Comparison of ENCODE assay signal across 16 cellular contexts in genomic region chr5:144248015-144248414, GRCh38.
A peak's percentile ranks its signal among the peaks of the same experiment; 100 is the strongest.
DNase-seq lines count a peak whose midpoint lies in the region; ATAC-seq, FAIRE-seq and TF ChIP-seq lines count a peak whose summit lies in the region.
"Had no signal": no experiment of that assay in that cellular context is flagged by ENCODE, and none has a peak within 500 bp of the region (broad histone marks: within the 10 kb centered on the region; RNA-seq: fewer than 3 reads in every experiment).

No MANE protein-coding gene starts in this region.

- peak overlapping the region; percentile 71 for H3K27ac ChIP-seq in KMS-11
- H3K27ac ChIP-seq in GM12878 (ENCODE audit: control insufficient read depth, insufficient read depth): no peak overlapping the region
- H3K27ac ChIP-seq in mesendoderm (ENCODE audit: low read depth, low read length): no peak overlapping the region
- H3K27ac ChIP-seq in tibial artery: no peak overlapping the region
- H3K27ac ChIP-seq in upper lobe of left lung: no peak overlapping the region

- H3K4ac ChIP-seq in mesendoderm (ENCODE audit: low read depth, low read length): no peak overlapping the region

- H3K79me2 ChIP-seq in KMS-11 (ENCODE audit: insufficient read depth, low read depth): no peaks in the 10 kb centered on the region
- H3K79me2 ChIP-seq in GM12878 (ENCODE audit: control insufficient read depth, insufficient read depth, low read length): no peaks in the 10 kb centered on the region
- H3K79me2 ChIP-seq in mesendoderm (ENCODE audit: control insufficient read depth, insufficient read depth, low read length): no peaks in the 10 kb centered on the region

- H3K27ac Mint-ChIP-seq in stimulated activated naive CD8-positive, alpha-beta T cell treated with anti-CD3 and anti-CD28 coated beads, Interleukin-15, amount 100 ng/mL, for 72 hours: no peak overlapping the region
- H3K27ac Mint-ChIP-seq: B cell; CD4-positive, alpha-beta T cell had no signal

- DNase-seq in H7: peak; percentile 4
- no peak for DNase-seq in GM12878 (ENCODE audit: low read depth, low spot score)
- DNase-seq in mesendoderm: peak; percentile 26
- DNase-seq in tibial artery: no peak
- DNase-seq in stimulated activated naive CD8-positive, alpha-beta T cell treated with anti-CD3 and anti-CD28 coated beads, Interleukin-15, amount 100 ng/mL, for 72 hours: no peak
- DNase-seq in upper lobe of left lung: no peak
- DNase-seq: C1 segment of cervical spinal cord; Calu3; CD4-positive, alpha-beta T cell; DMS 273 treated with DMSO at 0.1 percent for 48 hours; IMR-90 had no signal

- FAIRE-seq in GM12878 (lab: Jason Lieb, UNC): no peak
- FAIRE-seq: A204.1, GM18507 had no signal

- H3K18ac ChIP-seq in mesendoderm (ENCODE audit: low read length): no peak overlapping the region

- H2BK5ac ChIP-seq in mesendoderm (ENCODE audit: low read length): no peak overlapping the region

- no peaks in the 10 kb centered on the region for H3K9me3 Mint-ChIP-seq in stimulated activated naive CD8-positive, alpha-beta T cell treated with anti-CD3 and anti-CD28 coated beads, Interleukin-15, amount 100 ng/mL, for 72 hours
- H3K9me3 Mint-ChIP-seq: CD4-positive, alpha-beta T cell had no signal

- TF ChIP-seq EP300 in GM12878 (IDR thresholded peaks at IDR 0.05; ENCODE audit: borderline replicate concordance in 1 of 2, control insufficient read depth in 1 of 2, low read depth in 2 of 2, low read length in 2 of 2): no peak
- no peak for TF ChIP-seq EP300 in upper lobe of left lung (IDR thresholded peaks at IDR 0.05)

- H4K20me1 ChIP-seq in KMS-11 (ENCODE audit: insufficient read depth): no peaks in the 10 kb centered on the region
- no peaks in the 10 kb centered on the region for H4K20me1 ChIP-seq in GM12878 (ENCODE audit: control insufficient read depth, insufficient read depth)

- H3K79me1 ChIP-seq in mesendoderm (ENCODE audit: low read length): no peaks in the 10 kb centered on the region

- no peaks in the 10 kb centered on the region for H3K4me1 Mint-ChIP-seq in stimulated activated naive CD8-positive, alpha-beta T cell treated with anti-CD3 and anti-CD28 coated beads, Interleukin-15, amount 100 ng/mL, for 72 hours
- H3K4me1 Mint-ChIP-seq: B cell had no signal

- TF ChIP-seq CTCF in KMS-11 (conservative IDR thresholded peaks at IDR 0.05; ENCODE audit: low read depth, low read length) (no peak; the same call in 1 of the 2 replicates), GM12878 (IDR thresholded peaks at IDR 0.05 in 2 of 3, conservative IDR thresholded peaks at IDR 0.05 in 1 of 3; ENCODE audit: control insufficient read depth in 2 of 3, extremely low read depth in 1 of 3, insufficient read depth in 1 of 3, low read depth in 3 of 3, low read length in 3 of 3) (no peak), tibial artery (IDR thresholded peaks at IDR 0.05) (no peak), upper lobe of left lung (IDR thresholded peaks at IDR 0.05) (no peak)

- SMC1A ChIA-PET in GM12878 (lab: Charles Lee; ENCODE audit: uncharacterized antibody, unreplicated experiment): no interaction called here

- no peak overlapping the region for H3K4me3 Mint-ChIP-seq in stimulated activated naive CD8-positive, alpha-beta T cell treated with anti-CD3 and anti-CD28 coated beads, Interleukin-15, amount 100 ng/mL, for 72 hours
- H3K4me3 Mint-ChIP-seq: B cell; CD4-positive, alpha-beta T cell had no signal

- no peak overlapping the region for H2BK15ac ChIP-seq in mesendoderm (replicated peaks; ENCODE audit: low read depth)

- H2BK120ac ChIP-seq in mesendoderm (ENCODE audit: low read depth, low read length): no peak overlapping the region

- no peak overlapping the region for H4K5ac ChIP-seq in mesendoderm (ENCODE audit: low read length)

- no peak overlapping the region for H4K8ac ChIP-seq in mesendoderm (ENCODE audit: low read depth, low read length)

- 0 out of 2 replicates have a peak, but pooled peaks have one; percentile 2 for TF ChIP-seq RAD21 in GM12878 (IDR thresholded peaks at IDR 0.05; ENCODE audit: insufficient read depth, low read depth, low read length)

- no peak overlapping the region for H3K4me3 ChIP-seq in H7 (ENCODE audit: insufficient read depth, low read depth, low read length)
- H3K4me3 ChIP-seq in KMS-11 (IDR thresholded peaks at IDR 0.05; ENCODE audit: insufficient read depth, low read depth, low read length): no peak overlapping the region
- H3K4me3 ChIP-seq in GM12878: no peak overlapping the region
- no peak overlapping the region for H3K4me3 ChIP-seq in mesendoderm (ENCODE audit: low read length)
- no peak overlapping the region for H3K4me3 ChIP-seq in tibial artery
- no peak overlapping the region for H3K4me3 ChIP-seq in upper lobe of left lung

- H2AFZ ChIP-seq in KMS-11 (ENCODE audit: low read depth) (peak overlapping the region; percentile 47), GM12878 (ENCODE audit: control insufficient read depth, low read depth, low read length) (no peak overlapping the region)

- H3K23ac ChIP-seq in mesendoderm (ENCODE audit: low read length): no peak overlapping the region

- in situ Hi-C loops in GM12878 (cut with MboI): no loop called here

- intact Hi-C loops in GM12878 (cut with micrococcal nuclease; ENCODE audit: unreplicated experiment): no loop called here
- intact Hi-C loops in tibial artery (cut with DNase I; ENCODE audit: low total_unique reads): no loop called here

- no peaks in the 10 kb centered on the region for H3K27me3 ChIP-seq in H7 (ENCODE audit: control insufficient read depth, insufficient read depth, low read length)
- no peaks in the 10 kb centered on the region for H3K27me3 ChIP-seq in KMS-11 (ENCODE audit: insufficient read depth, low read depth)
- H3K27me3 ChIP-seq in GM12878 (replicated peaks in 1 of 2; ENCODE audit: control insufficient read depth in 2 of 2, insufficient read depth in 2 of 2, low read length in 1 of 2): no peaks in the 10 kb centered on the region; a peak in 1 of 4 replicates
- H3K27me3 ChIP-seq in mesendoderm (ENCODE audit: insufficient read depth, low read length, poor library complexity): no peaks in the 10 kb centered on the region
- H3K27me3 ChIP-seq in tibial artery: no peaks in the 10 kb centered on the region
- H3K27me3 ChIP-seq in upper lobe of left lung: no peaks in the 10 kb centered on the region

- ATAC-seq in GM12878 (no peak), upper lobe of left lung (ENCODE audit: low FRiP score in 2 of 2) (no peak), GM21526 (IDR thresholded peaks at IDR 0.05; ENCODE audit: low FRiP score, unreplicated experiment) (no peak)
- ATAC-seq in stimulated activated naive CD8-positive, alpha-beta T cell treated with anti-CD3 and anti-CD28 coated beads, Interleukin-15, amount 100 ng/mL, for 72 hours: no peak

- BruUV-seq in GM12878 (replicated peaks; lab: Mats Ljungman, UMichigan): no TSS peak

- no peak overlapping the region for H2AK5ac ChIP-seq in mesendoderm (ENCODE audit: low read length)

- H3K4me1 ChIP-seq in KMS-11 (ENCODE audit: low read depth, poor library complexity, severe bottlenecking) (peaks cover 52% of the 10 kb centered on the region), GM12878 (ENCODE audit: control insufficient read depth, insufficient read depth, low read length) (no peaks in the 10 kb centered on the region), mesendoderm (ENCODE audit: control insufficient read depth, low read depth, low read length) (no peaks in the 10 kb centered on the region), tibial artery (peaks cover 0 to 4% (median 0%) of the 10 kb centered on the region in 4 donors), upper lobe of left lung (no peaks in the 10 kb centered on the region)

- POLR2A ChIA-PET in GM12878 (lab: Charles Lee): no interaction called here

- H3K27me3 Mint-ChIP-seq in stimulated activated naive CD8-positive, alpha-beta T cell treated with anti-CD3 and anti-CD28 coated beads, Interleukin-15, amount 100 ng/mL, for 72 hours: peaks cover 13% of the 10 kb centered on the region

- H3K4me2 ChIP-seq in KMS-11 (peak overlapping the region; percentile 71), GM12878 (ENCODE audit: control insufficient read depth, insufficient read depth) (no peak overlapping the region), mesendoderm (ENCODE audit: low read length) (no peak overlapping the region)

- no peak overlapping the region for H3K56ac ChIP-seq in mesendoderm (ENCODE audit: low read length)

- H3K36me3 ChIP-seq in H7 (replicated peaks; ENCODE audit: control insufficient read depth, insufficient read depth, low read length) (no peaks in the 10 kb centered on the region), KMS-11 (ENCODE audit: insufficient read depth) (no peaks in the 10 kb centered on the region), GM12878 (ENCODE audit: control insufficient read depth in 2 of 2, insufficient read depth in 2 of 2, low read length in 1 of 2) (no peaks in the 10 kb centered on the region), mesendoderm (ENCODE audit: control insufficient read depth, insufficient read depth, low read length) (no peaks in the 10 kb centered on the region), tibial artery (no peaks in the 10 kb centered on the region), upper lobe of left lung (no peaks in the 10 kb centered on the region)

- WGBS in GM12878 (ENCODE audit: insufficient coverage, insufficient replicate concordance, low lambda C conversion rate, missing lambda C conversion rate): 2% methylated on average over 2 of the region's 2 CpGs
- no CpG with 5 or more reads among the region's 2 CpGs for WGBS in mesendoderm (ENCODE audit: extremely low coverage, insufficient coverage, low lambda C conversion rate)
- WGBS in upper lobe of left lung, 2 donors: 64 to 71% methylated on average over 2 of the region's 2 CpGs

- H3K9ac ChIP-seq in KMS-11 (peak overlapping the region; percentile 14; the same call in 1 of the 2 replicates), GM12878 (ENCODE audit: control insufficient read depth, insufficient read depth, low read length) (no peak overlapping the region), mesendoderm (ENCODE audit: low read length) (no peak overlapping the region)

- RAD21 ChIA-PET in GM12878 (lab: Charles Lee; ENCODE audit: unreplicated experiment): no interaction called here

- CTCF ChIA-PET in GM12878 (lab: Yijun Ruan, JAX): interaction anchor here (0.6 to 0.8 kb wide), 2 partner anchors 22 to 605 kb away, joined by 3 read pairs; no protein-coding TSS in a partner anchor

- no peaks in the 10 kb centered on the region for H3K9me3 ChIP-seq in GM12878 (replicated peaks; ENCODE audit: control insufficient read depth, insufficient read depth, low read length)
- no peaks in the 10 kb centered on the region for H3K9me3 ChIP-seq in tibial artery
- no peaks in the 10 kb centered on the region for H3K9me3 ChIP-seq in upper lobe of left lung

- TF ChIP-seq POLR2A in GM12878 (IDR thresholded peaks at IDR 0.05; ENCODE audit: low read depth, low read length): no peak
- TF ChIP-seq POLR2A in upper lobe of left lung (IDR thresholded peaks at IDR 0.05): no peak

TF ChIP-seq in GM12878, 131 proteins besides CTCF, POLR2A, EP300 and RAD21 (continues in another document):
- TF ChIP-seq CHD4 (IDR thresholded peaks at IDR 0.05) (no peak), JUNB (IDR thresholded peaks at IDR 0.05) (no peak)

Comparison
In these comparisons a context has a peak if more than half of its experiments do, and no peak if none do; other contexts are left out.
1. DNase-seq: peak in H7 (single experiment) and mesendoderm (single experiment); none in GM12878 (single experiment), tibial artery (0 of 2), stimulated activated naive CD8-positive, alpha-beta T cell treated with anti-CD3 and anti-CD28 coated beads, Interleukin-15, amount 100 ng/mL, for 72 hours (0 of 2) and upper lobe of left lung (0 of 2).